ENCODE assay signal across 9 cellular contexts in the genomic region with DNA sequence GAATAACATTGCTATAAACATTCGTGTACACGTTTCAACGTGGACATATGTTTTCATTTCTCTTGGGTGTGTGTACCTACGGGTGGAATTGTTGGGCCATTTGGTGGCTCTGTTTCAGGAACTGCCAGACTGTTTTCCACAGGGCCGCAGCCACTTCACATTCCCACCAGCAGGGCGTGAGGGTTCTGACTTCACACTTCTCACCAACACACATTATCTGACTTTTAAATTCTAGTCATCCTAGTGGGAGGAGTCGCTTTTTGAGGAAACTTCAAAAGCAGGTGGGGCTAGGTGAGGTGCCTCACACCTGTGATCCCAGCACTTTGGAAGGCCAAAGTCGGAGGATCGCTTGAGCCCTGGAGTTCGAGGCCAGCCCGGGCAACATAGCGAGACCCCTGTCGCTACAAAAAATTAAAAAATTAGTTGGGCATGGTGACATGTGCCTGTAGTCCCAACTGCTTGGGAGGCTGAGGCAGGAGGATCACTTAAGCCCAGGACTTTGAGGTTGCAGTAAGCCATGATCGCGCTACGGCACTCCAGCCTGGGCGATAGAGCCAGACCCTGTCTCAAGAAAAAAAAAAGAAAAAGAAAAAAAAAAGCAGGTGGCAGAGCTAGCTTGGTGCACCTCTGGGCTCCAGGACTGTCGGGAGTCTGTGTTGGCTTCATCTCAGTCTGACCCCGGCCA. TPM values are rescaled to one million over a fixed set of nuclear protein-coding genes. Genes with fewer than 3 reads are reported as not detected.
DNase-seq lines count a peak whose midpoint lies in the region; ATAC-seq, FAIRE-seq and TF ChIP-seq lines count a peak whose summit lies in the region.
"Had no signal": no experiment of that assay in that cellular context is flagged by ENCODE, and none has a peak within 500 bp of the region (broad histone marks: within the 10 kb centered on the region; RNA-seq: fewer than 3 reads in every experiment).

No MANE protein-coding gene starts in this region.

- intact Hi-C loops in heart right ventricle (cut with DNase I) (loop anchor here in 1 of 10 donors (5.0 kb wide), 1 partner anchor 281 kb away; no protein-coding TSS in a partner anchor), left cardiac atrium (cut with DNase I) (no loop called here), prostate gland (cut with DNase I) (no loop called here)

- no peak for TF ChIP-seq EP300 in gastroesophageal sphincter (IDR thresholded peaks at IDR 0.05)

- no peak for FAIRE-seq in RCC 7860 (lab: Jason Lieb, UNC)

- TF ChIP-seq POLR2A in gastroesophageal sphincter (IDR thresholded peaks at IDR 0.05) (no peak), prostate gland (IDR thresholded peaks at IDR 0.05) (no peak)

- H3K27ac ChIP-seq in heart right ventricle = no peak overlapping the region
- H3K27ac ChIP-seq in gastroesophageal sphincter = no peak overlapping the region
- no peak overlapping the region for H3K27ac ChIP-seq in prostate gland

- H3K36me3 ChIP-seq in heart right ventricle (no peaks in the 10 kb centered on the region), gastroesophageal sphincter (no peaks in the 10 kb centered on the region), prostate gland (no peaks in the 10 kb centered on the region)

- H3K9me3 ChIP-seq in heart right ventricle (no peaks in the 10 kb centered on the region), gastroesophageal sphincter (no peaks in the 10 kb centered on the region), prostate gland (no peaks in the 10 kb centered on the region)

- peak in 8 of 9 donors; percentile 12 to 51 (median 34) for TF ChIP-seq CTCF in heart right ventricle (IDR thresholded peaks at IDR 0.05)
- TF ChIP-seq CTCF in gastroesophageal sphincter (IDR thresholded peaks at IDR 0.05) = peak in 3 of 4 experiments; percentile 6 to 14 (median 12)
- TF ChIP-seq CTCF in prostate gland (IDR thresholded peaks at IDR 0.05) = peak in 1 of 4 experiments; percentile 38

- ATAC-seq in heart right ventricle = no peak
- no peak for ATAC-seq in left cardiac atrium
- ATAC-seq in gastroesophageal sphincter = no peak
- ATAC-seq in GM21528 (IDR thresholded peaks at IDR 0.05; ENCODE audit: low FRiP score, unreplicated experiment) = no peak

- WGBS in heart right ventricle, 2 donors = 60 to 61% methylated on average over 19 of the region's 19 CpGs
- 45 to 59% methylated on average over 10 to 18 of the region's 19 CpGs for WGBS in gastroesophageal sphincter (ENCODE audit: low coverage in 1 of 2), 2 donors
- 65% methylated on average over 19 of the region's 19 CpGs for WGBS in prostate gland

- peaks cover 0 to 47% (median 28%) of the 10 kb centered on the region in 7 donors for H3K27me3 ChIP-seq in heart right ventricle
- peaks cover 73% of the 10 kb centered on the region for H3K27me3 ChIP-seq in gastroesophageal sphincter
- H3K27me3 ChIP-seq in prostate gland (replicated peaks; ENCODE audit: insufficient read depth) = peaks cover 15% of the 10 kb centered on the region

- H3K4me1 ChIP-seq in heart right ventricle = peaks cover 0 to 45% (median 38%) of the 10 kb centered on the region in 9 donors
- H3K4me1 ChIP-seq in gastroesophageal sphincter = peaks cover 0 to 10% (median 2%) of the 10 kb centered on the region in 3 donors
- H3K4me1 ChIP-seq in prostate gland (replicated peaks) = no peaks in the 10 kb centered on the region

- DNase-seq in heart right ventricle = no peak
- DNase-seq in left cardiac atrium = no peak
- DNase-seq in RCC 7860 (ENCODE audit: low spot score) = peak; percentile 17
- no peak for DNase-seq in cerebellar nuclear complex (lab: John Stamatoyannopoulos, UW)
- no peak for DNase-seq in prostate gland (ENCODE audit: low spot score)
- DNase-seq in activated effector memory CD4-positive, alpha-beta T cell treated with anti-CD3 and anti-CD28 coated beads, Interleukin-2, amount 50 U/mL, for 16 hours = no peak

- H3K4me3 ChIP-seq in heart right ventricle (no peak overlapping the region), gastroesophageal sphincter (no peak overlapping the region), prostate gland (no peak overlapping the region)
- H3K4me3 ChIP-seq: lung had no signal

RNA-seq across cellular contexts. Expression of a gene that starts 28.5 kb away (rescaled TPM):
- 10 to 100 TPM; 20.8 to 48.3 (median 27.3) TPM for total RNA-seq in heart right ventricle
- polyA plus RNA-seq in heart right ventricle = 10 to 100 TPM; 13.2 to 27.6 TPM
- total RNA-seq in left cardiac atrium = 10 to 100 TPM; 21.2 to 25.6 TPM
- 10 to 100 TPM; 11.0 to 20.2 (median 15.4) TPM for total RNA-seq in gastroesophageal sphincter
- total RNA-seq in prostate gland = 10 to 100 TPM; 17.6 to 38.1 TPM

RNA-seq across cellular contexts. Expression of a gene that starts 45.3 kb away (rescaled TPM):
- total RNA-seq in heart right ventricle (not detected), left cardiac atrium (not detected), gastroesophageal sphincter (not detected), prostate gland (1 to 10 TPM in 1 of 2 donors, not detected in 1; 1.6 TPM)
- not detected for polyA plus RNA-seq in heart right ventricle
- total RNA-seq: lung had no signal
- polyA plus RNA-seq: lung had no signal

RNA-seq across cellular contexts. Expression of a gene that starts 45.5 kb away (rescaled TPM):
- total RNA-seq in heart right ventricle (under 1 TPM in 2 of 10 donors, not detected in 8; 0.35 to 0.39 TPM), left cardiac atrium (1 to 10 TPM in 1 of 2 donors, under 1 TPM in 1; 0.74 to 1.3 TPM), gastroesophageal sphincter (not detected), prostate gland (not detected)
- not detected for polyA plus RNA-seq in heart right ventricle
- total RNA-seq: lung had no signal
